ENCODE assay signal across 26 cellular contexts in genomic region chr1:115192200-115192767, GRCh38.
"Had no signal": no experiment of that assay in that cellular context is flagged by ENCODE, and none has a peak within 500 bp of the region (broad histone marks: within the 10 kb centered on the region; RNA-seq: fewer than 3 reads in every experiment).

No MANE protein-coding gene starts in this region.

- H3K27ac ChIP-seq: adrenal gland, hepatocyte, left lung, stomach, suprapubic skin, transverse colon, vagina had no signal

- H3K9me3 ChIP-seq: adrenal gland, left lung, stomach, suprapubic skin, transverse colon, vagina had no signal

- ATAC-seq: activated CD4-positive, CD25-positive, alpha-beta regulatory T cell treated with anti-CD3 and anti-CD28 coated beads, Interleukin-2, amount 50 U/mL, for 24 hours; activated CD8-positive, alpha-beta T cell treated with anti-CD3 and anti-CD28 coated beads, Interleukin-2, amount 10 ng/mL, durations not matched to agents 7 days and 5 days; left lung; naive thymus-derived CD4-positive, alpha-beta T cell; stimulated activated memory B cell treated with anti-CD40 and anti-IgM and Interleukin-4, amounts not matched to agents 10 μg/mL and 1 μg/mL and 100 μg/mL, for 72 hours had no signal

- H3K79me2 ChIP-seq: hepatocyte had no signal

- H3K4me2 ChIP-seq: hepatocyte had no signal

- H2AFZ ChIP-seq: hepatocyte had no signal

- H3K27me3 ChIP-seq: adrenal gland, hepatocyte, left lung, stomach, suprapubic skin, transverse colon, vagina had no signal

- H3K36me3 ChIP-seq: adrenal gland, left lung, stomach, suprapubic skin, transverse colon, vagina had no signal

- H3K4me3 ChIP-seq: adrenal gland, hepatocyte, left lung, lung, smooth muscle cell, stomach, suprapubic skin, transverse colon, vagina had no signal

- H3K4me1 ChIP-seq: adrenal gland, left lung had no signal

- DNase-seq: activated CD4-positive, alpha-beta T cell treated with anti-CD3 and anti-CD28 coated beads, Interleukin-2, amount 10 ng/mL, durations not matched to agents 7 days and 5 days; activated CD8-positive, alpha-beta T cell treated with anti-CD3 and anti-CD28 coated beads, Interleukin-2, amount 10 ng/mL, durations not matched to agents 7 days and 5 days; activated naive CD4-positive, alpha-beta T cell; activated T-cell treated with anti-CD3 and anti-CD28 coated beads, Interleukin-2, amount 50 U/mL, for 1 hour; adrenal gland; cerebellar nuclear complex; effector CD4-positive, alpha-beta T cell; foreskin melanocyte; glutamatergic neuron; immature natural killer cell; kidney glomerular epithelial cell; left lung; naive thymus-derived CD4-positive, alpha-beta T cell; posterior cingulate gyrus; stimulated activated CD4-positive, alpha-beta T cell treated with anti-CD3 and anti-CD28 coated beads, Interleukin-15, amount 100 ng/mL, for 24 hours; stomach; transverse colon had no signal

- FAIRE-seq: bronchial epithelial cell, endometrium had no signal
